24 cellular contexts compared by ENCODE assay signal in the genomic region with DNA sequence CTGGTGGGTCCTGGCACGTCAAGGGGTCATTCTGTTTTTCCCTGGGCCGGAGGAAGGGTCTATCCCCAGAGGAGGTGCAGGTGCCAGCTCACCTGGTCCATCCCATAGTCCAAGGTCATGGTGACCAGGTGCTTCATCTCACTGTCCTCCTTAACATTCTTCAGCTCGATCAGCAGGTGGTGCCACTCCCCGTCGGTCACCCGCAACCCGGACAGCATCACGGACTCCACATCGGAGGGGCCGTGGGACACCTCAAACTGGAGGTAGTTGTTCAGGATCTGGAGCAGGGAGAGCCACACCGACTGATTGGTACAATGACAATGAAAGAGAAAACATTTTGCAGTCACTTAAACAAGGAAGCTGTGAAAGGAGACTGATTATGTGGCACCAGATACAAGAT.
"Had no signal": no experiment of that assay in that cellular context is flagged by ENCODE, and none has a peak within 500 bp of the region (broad histone marks: within the 10 kb centered on the region; RNA-seq: fewer than 3 reads in every experiment).

No MANE protein-coding gene starts in this region.

- H3K79me2 ChIP-seq: hepatocyte had no signal

- H3K4me2 ChIP-seq: hepatocyte had no signal

- H3K36me3 ChIP-seq: esophagus muscularis mucosa, gastroesophageal sphincter, left lung had no signal

- H3K4me1 ChIP-seq: esophagus muscularis mucosa, foreskin keratinocyte, gastroesophageal sphincter, heart left ventricle, left lung, lower lobe of right lung had no signal

- H3K4me3 ChIP-seq: coronary artery, dorsolateral prefrontal cortex, esophagus muscularis mucosa, gastroesophageal sphincter, heart left ventricle, hepatocyte, left lung, lower lobe of right lung, mucosa of descending colon had no signal

- H3K27me3 ChIP-seq: dorsolateral prefrontal cortex, esophagus muscularis mucosa, foreskin keratinocyte, heart left ventricle, hepatocyte, left lung had no signal

- H2AFZ ChIP-seq: hepatocyte had no signal

- DNase-seq: dermis blood vessel endothelial cell; dorsolateral prefrontal cortex; effector CD4-positive, alpha-beta T cell; effector memory CD4-positive, alpha-beta T cell; foreskin keratinocyte; heart left ventricle; hypothalamus; islet precursor cell; kidney glomerular epithelial cell; left colon; left lung; left ventricle myocardium superior; lower lobe of right lung; mesenchymal stem cell; mucosa of descending colon; naive B cell had no signal

- H3K27ac ChIP-seq: coronary artery, dorsolateral prefrontal cortex, esophagus muscularis mucosa, foreskin keratinocyte, gastroesophageal sphincter, heart left ventricle, hepatocyte, left lung, lower lobe of right lung had no signal

- ATAC-seq: foreskin keratinocyte, gastroesophageal sphincter, heart left ventricle, left colon, left lung, left ventricle myocardium superior, lower lobe of right lung, mucosa of descending colon had no signal

- FAIRE-seq: colon, endothelial cell of umbilical vein, frontal cortex, kidney had no signal

- H3K9me3 ChIP-seq: esophagus muscularis mucosa, gastroesophageal sphincter, heart left ventricle, left lung, lower lobe of right lung, mucosa of descending colon had no signal
